ENCODE assay signal across 8 cellular contexts in genomic region chr3:156787926-156788663, GRCh38. TPM values are rescaled to one million over a fixed set of nuclear protein-coding genes. Genes with fewer than 3 reads are reported as not detected.
DNase-seq lines count a peak whose midpoint lies in the region; ATAC-seq and TF ChIP-seq lines count a peak whose summit lies in the region.

No MANE protein-coding gene starts in this region.

- TF ChIP-seq POLR2A in esophagus muscularis mucosa (IDR thresholded peaks at IDR 0.05; ENCODE audit: low read depth) = no peak

- DNase-seq in ACHN (peak; percentile 89), amniotic stem cell (lab: John Stamatoyannopoulos, UW) (peak; percentile 74), smooth muscle cell (lab: John Stamatoyannopoulos, UW; ENCODE audit: unreplicated experiment) (no peak), esophagus muscularis mucosa (ENCODE audit: extremely low spot score) (no peak), mucosa of descending colon (no peak), NCI-H1105 (lab: John Stamatoyannopoulos, UW) (no peak)

- ATAC-seq in GM19025 (IDR thresholded peaks at IDR 0.05; ENCODE audit: low read depth, unreplicated experiment) (peak; percentile 75), HG03469 (IDR thresholded peaks at IDR 0.05; ENCODE audit: unreplicated experiment) (peak; percentile 62), mucosa of descending colon (no peak)

- no peaks in the 10 kb centered on the region for H3K79me2 ChIP-seq in smooth muscle cell (ENCODE audit: low read depth)

- H3K4me1 ChIP-seq in smooth muscle cell (ENCODE audit: low read depth) (peaks cover 18% of the 10 kb centered on the region), esophagus muscularis mucosa (no peaks in the 10 kb centered on the region), mucosa of descending colon (ENCODE audit: low read depth) (no peaks in the 10 kb centered on the region)

- H3K4me3 ChIP-seq in smooth muscle cell (no peak overlapping the region), esophagus muscularis mucosa (no peak overlapping the region), mucosa of descending colon (no peak overlapping the region)

- H3F3A ChIP-seq in smooth muscle cell (ENCODE audit: low read depth) = peaks cover 20% of the 10 kb centered on the region

- H3K27me3 ChIP-seq in smooth muscle cell (ENCODE audit: low read depth) (no peaks in the 10 kb centered on the region), esophagus muscularis mucosa (no peaks in the 10 kb centered on the region)

- peak overlapping the region; percentile 70 for H3K4me2 ChIP-seq in smooth muscle cell

- H2AFZ ChIP-seq in smooth muscle cell (ENCODE audit: low read depth) = no peak overlapping the region

- H3K36me3 ChIP-seq in smooth muscle cell (ENCODE audit: low read depth) (no peaks in the 10 kb centered on the region), esophagus muscularis mucosa (peaks cover 0 to 8% (median 0%) of the 10 kb centered on the region in 4 donors), mucosa of descending colon (ENCODE audit: low read depth) (no peaks in the 10 kb centered on the region)

- no peak for TF ChIP-seq EP300 in esophagus muscularis mucosa (IDR thresholded peaks at IDR 0.05)

- H4K20me1 ChIP-seq in smooth muscle cell (ENCODE audit: low read depth) = no peaks in the 10 kb centered on the region

- WGBS in smooth muscle cell (ENCODE audit: low lambda C conversion rate) = 10% methylated on average over 1 of the region's 1 CpG
- WGBS in esophagus muscularis mucosa = 84% methylated on average over 1 of the region's 1 CpG

- H3K27ac ChIP-seq in smooth muscle cell (ENCODE audit: low read depth) (peak overlapping the region; percentile 87), esophagus muscularis mucosa (replicated peaks in 1 of 4) (no peak overlapping the region)

- H3K9me3 ChIP-seq in smooth muscle cell (replicated peaks; ENCODE audit: low read depth) (no peaks in the 10 kb centered on the region), esophagus muscularis mucosa (no peaks in the 10 kb centered on the region), mucosa of descending colon (no peaks in the 10 kb centered on the region)

- intact Hi-C loops in esophagus muscularis mucosa (cut with DNase I) = no loop called here
- intact Hi-C loops in mucosa of descending colon (cut with DNase I, micrococcal nuclease) = no loop called here

- in situ Hi-C loops in ACHN (cut with HindIII; ENCODE audit: low pct_ligation_motif_present, low pct_unique_long_range_greater_than_20kb, low sequenced_read_pairs) = no loop called here

- TF ChIP-seq CTCF in smooth muscle cell (IDR thresholded peaks at IDR 0.05; ENCODE audit: borderline replicate concordance, insufficient read depth, poor library complexity, severe bottlenecking) (no peak), esophagus muscularis mucosa (IDR thresholded peaks at IDR 0.05) (no peak), mucosa of descending colon (IDR thresholded peaks at IDR 0.05) (no peak)

- H3K9ac ChIP-seq in smooth muscle cell (ENCODE audit: low read depth) = peak overlapping the region; percentile 39

RNA-seq across cellular contexts. Expression of gene LEKR1, which starts 38.1 kb away (rescaled TPM):
- total RNA-seq in smooth muscle cell = 0.81 and 1.3 TPM in 2 replicates
- 2.3 and 3.4 TPM in 2 replicates for polyA plus RNA-seq in smooth muscle cell
- total RNA-seq in esophagus muscularis mucosa = 1 to 10 TPM in 1 of 4 donors, under 1 TPM in 2, not detected in 1; 0.11 to 1.2 (median 0.33) TPM
- total RNA-seq in mucosa of descending colon = 1 to 10 TPM; 1.9 to 3.5 (median 1.9) TPM

Comparison
In these comparisons a context has a peak if more than half of its experiments do, and no peak if none do; other contexts are left out.
1. DNase-seq: peak in ACHN (single experiment) and amniotic stem cell (single experiment); none in smooth muscle cell (single experiment), esophagus muscularis mucosa (single experiment), mucosa of descending colon (0 of 3) and NCI-H1105 (single experiment).